In genomic region chr7:67512481-67512880, GRCh38 we compare ENCODE assay signal across 13 cellular contexts.
DNase-seq lines count a peak whose midpoint lies in the region; TF ChIP-seq lines count a peak whose summit lies in the region.
"Had no signal": no experiment of that assay in that cellular context is flagged by ENCODE, and none has a peak within 500 bp of the region (broad histone marks: within the 10 kb centered on the region; RNA-seq: fewer than 3 reads in every experiment).

No MANE protein-coding gene starts in this region.

- no peak overlapping the region for H3K18ac ChIP-seq in neuronal stem cell (ENCODE audit: low read length)

- peaks cover 0 to 4% of the 10 kb centered on the region in 2 donors for H3K9me3 ChIP-seq in neuronal stem cell (replicated peaks in 1 of 2; ENCODE audit: control insufficient read depth in 2 of 2, insufficient read depth in 1 of 2, low read depth in 1 of 2, low read length in 2 of 2)

- H2BK15ac ChIP-seq in neuronal stem cell (ENCODE audit: low read length), result no peak overlapping the region

- H4K91ac ChIP-seq in neuronal stem cell (ENCODE audit: low read depth, low read length, poor library complexity), result no peak overlapping the region

- no peak overlapping the region for H4K8ac ChIP-seq in neuronal stem cell (ENCODE audit: low read depth, low read length)

- H3K27ac ChIP-seq in VCaP (peak overlapping the region; percentile 14; the same call in 1 of the 2 replicates), neuronal stem cell (replicated peaks; ENCODE audit: low read length) (peak overlapping the region; percentile 45)

- WGBS in neuronal stem cell (ENCODE audit: extremely low coverage in 2 of 2, insufficient read length in 2 of 2, insufficient replicate concordance in 1 of 2), 2 donors, result no CpG with 5 or more reads among the region's 7 CpGs

- DNase-seq in NCI-H1930 (lab: John Stamatoyannopoulos, UW) (peak; percentile 81 to 92), NCI-H345 (lab: John Stamatoyannopoulos, UW) (peak; percentile 42), neuronal stem cell (ENCODE audit: low spot score) (no peak), NCI-H1048 (lab: John Stamatoyannopoulos, UW) (no peak), GM19240 (ENCODE audit: insufficient read length, low spot score) (no peak), SIG-M5 (lab: John Stamatoyannopoulos, UW) (no peak)
- no peak for DNase-seq in stimulated activated CD4-positive, alpha-beta T cell treated with anti-CD3 and anti-CD28 coated beads, Interleukin-2, amount 100 ng/mL, for 24 hours
- DNase-seq: Calu3; CD4-positive, alpha-beta T cell; NCI-H1694; NCI-H526 treated with DMSO at 0.1 percent for 48 hours had no signal

- H2BK12ac ChIP-seq in neuronal stem cell (ENCODE audit: low read length), result no peak overlapping the region

- H3K23ac ChIP-seq in neuronal stem cell (ENCODE audit: low read depth, low read length, poor library complexity), result no peak overlapping the region

- H3K4me2 ChIP-seq in neuronal stem cell (ENCODE audit: insufficient read depth, low read length, poor library complexity, severe bottlenecking), result no peak overlapping the region

- no peak overlapping the region for H2AFZ ChIP-seq in neuronal stem cell (ENCODE audit: low read length)

- H3K4me3 ChIP-seq in neuronal stem cell (ENCODE audit: low read length in 2 of 2), result no peak overlapping the region
- H3K4me3 ChIP-seq: K562 had no signal

- TF ChIP-seq CTCF in VCaP (conservative IDR thresholded peaks at IDR 0.05), result no peak

- no peak overlapping the region for H3K4ac ChIP-seq in neuronal stem cell (ENCODE audit: low read length)

- H2BK5ac ChIP-seq in neuronal stem cell (ENCODE audit: low read length), result no peak overlapping the region

- no peak overlapping the region for H3K9ac ChIP-seq in neuronal stem cell (ENCODE audit: low read depth, low read length, poor library complexity)

- H3K79me1 ChIP-seq in neuronal stem cell (ENCODE audit: low read depth, low read length), result no peaks in the 10 kb centered on the region

- no peak overlapping the region for H2BK120ac ChIP-seq in neuronal stem cell (ENCODE audit: low read depth, low read length)

- H3K14ac ChIP-seq in neuronal stem cell (ENCODE audit: low read length), result no peak overlapping the region

- no peaks in the 10 kb centered on the region for H3K4me1 ChIP-seq in neuronal stem cell (ENCODE audit: control insufficient read depth in 2 of 2, insufficient read depth in 1 of 2, low read depth in 1 of 2, low read length in 2 of 2)

- no peaks in the 10 kb centered on the region for H3K27me3 ChIP-seq in neuronal stem cell (ENCODE audit: control insufficient read depth in 3 of 3, insufficient read depth in 3 of 3, low read depth in 1 of 3, low read length in 3 of 3)

- H2AK5ac ChIP-seq in neuronal stem cell (ENCODE audit: low read depth, low read length), result no peak overlapping the region

- H3K36me3 ChIP-seq in neuronal stem cell (replicated peaks in 1 of 2; ENCODE audit: control insufficient read depth in 2 of 2, insufficient read depth in 2 of 2, low read length in 2 of 2), result no peaks in the 10 kb centered on the region

Comparison
In these comparisons a context has a peak if more than half of its experiments do, and no peak if none do; other contexts are left out.
1. DNase-seq: peak in NCI-H1930 (2 of 2) and NCI-H345 (single experiment); none in neuronal stem cell (single experiment), NCI-H1048 (single experiment), GM19240 (single experiment), stimulated activated CD4-positive, alpha-beta T cell treated with anti-CD3 and anti-CD28 coated beads, Interleukin-2, amount 100 ng/mL, for 24 hours (0 of 2) and SIG-M5 (single experiment).